23 cellular contexts compared by ENCODE assay signal in the genomic region with DNA sequence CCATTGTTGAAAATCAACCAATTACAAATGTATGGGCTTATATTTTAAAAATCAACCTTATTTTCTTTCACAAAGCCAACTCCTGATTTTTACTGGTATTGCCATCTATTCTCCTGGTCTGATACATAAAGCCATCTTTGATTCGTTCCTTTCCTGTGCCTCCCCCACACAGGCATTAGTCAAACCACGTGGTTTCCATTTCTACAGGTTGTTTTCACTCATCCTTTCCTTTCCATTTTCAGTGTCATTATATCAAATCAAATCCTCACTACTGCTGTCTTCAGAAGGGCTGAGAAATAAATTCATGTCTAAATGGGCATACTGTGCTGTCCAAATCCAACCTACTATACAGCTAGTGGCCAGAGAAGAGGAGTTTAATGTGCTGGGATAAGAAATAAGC.
"Had no signal": no experiment of that assay in that cellular context is flagged by ENCODE, and none has a peak within 500 bp of the region (broad histone marks: within the 10 kb centered on the region; RNA-seq: fewer than 3 reads in every experiment).

No MANE protein-coding gene starts in this region.

- H3K27me3 Mint-ChIP-seq: naive thymus-derived CD4-positive, alpha-beta T cell; stimulated activated naive B cell treated with anti-CD40 and anti-IgM and Interleukin-4, amounts not matched to agents 10 μg/mL and 1 μg/mL and 100 μg/mL, for 72 hours; type B pancreatic cell had no signal

- H3K4me2 ChIP-seq: hepatocyte, neural progenitor cell had no signal

- H3K9me3 Mint-ChIP-seq: neural progenitor cell, type B pancreatic cell had no signal

- H3K79me2 ChIP-seq: hepatocyte, parathyroid adenoma had no signal

- H3K27me3 ChIP-seq: dorsolateral prefrontal cortex, gastrocnemius medialis, hepatocyte, left lung, neural progenitor cell, right lobe of liver, testis, tibial artery had no signal

- H3K27ac ChIP-seq: dorsolateral prefrontal cortex, gastrocnemius medialis, hepatocyte, left lung, neural progenitor cell, parathyroid adenoma, right lobe of liver, testis, tibial artery had no signal

- DNase-seq: dorsolateral prefrontal cortex; effector CD4-positive, alpha-beta T cell; gastrocnemius medialis; head of caudate nucleus; left cardiac atrium; left lung; mesendoderm; midbrain; naive thymus-derived CD4-positive, alpha-beta T cell; right lobe of liver; small intestine; stimulated activated CD4-positive, alpha-beta T cell treated with anti-CD3 and anti-CD28 coated beads, Interleukin-15, amount 100 ng/mL, for 24 hours; stimulated activated CD4-positive, alpha-beta T cell treated with anti-CD3 and anti-CD28 coated beads, Interleukin-2, amount 100 ng/mL, for 48 hours; stimulated activated naive B cell treated with anti-CD40 and anti-IgM and Interleukin-4, amounts not matched to agents 10 μg/mL and 1 μg/mL and 100 μg/mL, for 72 hours; substantia nigra; testis; tibial artery had no signal

- ATAC-seq: gastrocnemius medialis; left cardiac atrium; left lung; naive thymus-derived CD4-positive, alpha-beta T cell; right lobe of liver; stimulated activated naive B cell treated with anti-CD40 and anti-IgM and Interleukin-4, amounts not matched to agents 10 μg/mL and 1 μg/mL and 100 μg/mL, for 72 hours had no signal

- H3K36me3 ChIP-seq: gastrocnemius medialis, left lung, neural progenitor cell, right lobe of liver, tibial artery had no signal

- H3K4me3 Mint-ChIP-seq: naive thymus-derived CD4-positive, alpha-beta T cell; nephron; neural progenitor cell; stimulated activated naive B cell treated with anti-CD40 and anti-IgM and Interleukin-4, amounts not matched to agents 10 μg/mL and 1 μg/mL and 100 μg/mL, for 72 hours; type B pancreatic cell had no signal

- H3K27ac Mint-ChIP-seq: naive thymus-derived CD4-positive, alpha-beta T cell; nephron; neural progenitor cell; progenitor cell of endocrine pancreas; stimulated activated naive B cell treated with anti-CD40 and anti-IgM and Interleukin-4, amounts not matched to agents 10 μg/mL and 1 μg/mL and 100 μg/mL, for 72 hours; type B pancreatic cell had no signal

- H3K4me3 ChIP-seq: dorsolateral prefrontal cortex, gastrocnemius medialis, hepatocyte, left lung, neural progenitor cell, right lobe of liver, testis, tibial artery had no signal

- H3K4me1 ChIP-seq: gastrocnemius medialis, left lung, parathyroid adenoma, right lobe of liver, testis had no signal

- H2AFZ ChIP-seq: hepatocyte, neural progenitor cell, parathyroid adenoma had no signal

- H3K36me3 Mint-ChIP-seq: neural progenitor cell had no signal

- H3K9me3 ChIP-seq: gastrocnemius medialis, left lung, right lobe of liver, testis, tibial artery had no signal
